In genomic region chr6:11055127-11055627, GRCh38 we compare ENCODE assay signal across 27 cellular contexts. TPM values are rescaled to one million over a fixed set of nuclear protein-coding genes. Genes with fewer than 3 reads are reported as not detected.
DNase-seq lines count a peak whose midpoint lies in the region; ATAC-seq, FAIRE-seq and TF ChIP-seq lines count a peak whose summit lies in the region.
"Had no signal": no experiment of that assay in that cellular context is flagged by ENCODE, and none has a peak within 500 bp of the region (broad histone marks: within the 10 kb centered on the region; RNA-seq: fewer than 3 reads in every experiment).

No MANE protein-coding gene starts in this region.

- no peaks in the 10 kb centered on the region for H3K4me1 ChIP-seq in prostate gland (replicated peaks)
- H3K4me1 ChIP-seq: tibial nerve had no signal

- no peak overlapping the region for H3K27ac ChIP-seq in prostate gland
- H3K27ac ChIP-seq: BLaER1 treated with 17β-estradiol and CSF1 and Interleukin-3, amounts not matched to agents 10 nM and 100 nM; tibial nerve had no signal

- FAIRE-seq in RCC 7860 (lab: Jason Lieb, UNC): peak; percentile 28
- no peak for FAIRE-seq in urothelium cell line (lab: Jason Lieb, UNC)
- FAIRE-seq: GM19239, H1 had no signal

- no peak for TF ChIP-seq POLR2A in prostate gland (IDR thresholded peaks at IDR 0.05)

- intact Hi-C loops in prostate gland (cut with DNase I): no loop called here

- ATAC-seq in left lobe of liver: peak; percentile 62
- no peak for ATAC-seq in GM18870 (IDR thresholded peaks at IDR 0.05; ENCODE audit: unreplicated experiment)
- no peak for ATAC-seq in GM19324 (IDR thresholded peaks at IDR 0.05; ENCODE audit: low FRiP score, unreplicated experiment)
- ATAC-seq: effector memory CD8-positive, alpha-beta T cell; left ventricle myocardium superior had no signal

- 27% methylated on average over 4 of the region's 4 CpGs for WGBS in prostate gland

- H3K4me3 ChIP-seq in prostate gland: no peak overlapping the region
- H3K4me3 ChIP-seq: BLaER1 treated with 17β-estradiol and CSF1 and Interleukin-3, amounts not matched to agents 10 nM and 100 nM; tibial nerve had no signal

- H3K9me3 ChIP-seq in prostate gland: no peaks in the 10 kb centered on the region
- H3K9me3 ChIP-seq: tibial nerve had no signal

- DNase-seq in HCEC 1CT: peak; percentile 75
- no peak for DNase-seq in RCC 7860 (ENCODE audit: low spot score)
- DNase-seq in left lobe of liver (ENCODE audit: low spot score): no peak
- peak; percentile 15 for DNase-seq in urothelium cell line (ENCODE audit: low spot score)
- no peak for DNase-seq in prostate gland (ENCODE audit: low spot score)
- DNase-seq: activated CD4-positive, alpha-beta memory T cell treated with anti-CD3 and anti-CD28 coated beads, Interleukin-2, amount 10 ng/mL, durations not matched to agents 7 days and 5 days; activated CD8-positive, alpha-beta memory T cell treated with anti-CD3 and anti-CD28 coated beads, Interleukin-2, amount 50 U/mL, for 48 hours; activated naive CD4-positive, alpha-beta T cell treated with Interleukin-2 at 50 U/mL for 16 hours; central memory CD4-positive, alpha-beta T cell; effector memory CD8-positive, alpha-beta T cell; erythroblast; foreskin fibroblast; islet precursor cell; left ventricle myocardium superior; NCI-H1092 treated with DMSO at 0.1 percent for 48 hours; NCI-H187; NCI-H2171 treated with DMSO at 0.1 percent for 48 hours; NCI-H524 treated with DMSO at 0.1 percent for 48 hours; SHP77; stimulated activated CD4-positive, alpha-beta T cell treated with anti-CD3 and anti-CD28 coated beads, Interleukin-4, amount 100 ng/mL, for 4 hours had no signal

- no peak for TF ChIP-seq CTCF in prostate gland (IDR thresholded peaks at IDR 0.05)

- H3K36me3 ChIP-seq in prostate gland: no peaks in the 10 kb centered on the region
- H3K36me3 ChIP-seq: BLaER1 treated with 17β-estradiol and CSF1 and Interleukin-3, amounts not matched to agents 10 nM and 100 nM; tibial nerve had no signal

- H3K27me3 ChIP-seq in prostate gland (replicated peaks; ENCODE audit: insufficient read depth): no peaks in the 10 kb centered on the region
- H3K27me3 ChIP-seq: BLaER1 treated with 17β-estradiol and CSF1 and Interleukin-3, amounts not matched to agents 10 nM and 100 nM; tibial nerve had no signal

RNA-seq across cellular contexts. Expression of gene ELOVL2, which starts 11.1 kb away (rescaled TPM):
- total RNA-seq in left lobe of liver (5.9 TPM), prostate gland (10 to 100 TPM; 15.5 to 17.9 TPM)
- total RNA-seq: activated CD4-positive, alpha-beta memory T cell treated with anti-CD3 and anti-CD28 coated beads, Interleukin-2, amount 10 ng/mL, durations not matched to agents 7 days and 5 days; activated T-helper 1 cell treated with anti-CD3 and anti-CD28 coated beads, Interleukin-12 subunit alpha, Interleukin-12 subunit beta, Interleukin-2, Interleukin-4 antibody, amounts not matched to agents 30 ng/mL and 10 ng/mL and 1 ng/mL, durations not matched to agents 14 hours and 24 hours and 36 hours had no signal

RNA-seq across cellular contexts. Expression of gene SMIM13, which starts 38.5 kb away (rescaled TPM):
- 5.9 TPM for total RNA-seq in left lobe of liver
- 1 to 10 TPM; 4.4 to 7.2 TPM for total RNA-seq in prostate gland

RNA-seq across cellular contexts. Expression of gene ERVFRD-1, which starts 56.3 kb away (rescaled TPM):
- 0.08 TPM for total RNA-seq in left lobe of liver
- not detected for total RNA-seq in prostate gland
- total RNA-seq: activated CD4-positive, alpha-beta memory T cell treated with anti-CD3 and anti-CD28 coated beads, Interleukin-2, amount 10 ng/mL, durations not matched to agents 7 days and 5 days; activated T-helper 1 cell treated with anti-CD3 and anti-CD28 coated beads, Interleukin-12 subunit alpha, Interleukin-12 subunit beta, Interleukin-2, Interleukin-4 antibody, amounts not matched to agents 30 ng/mL and 10 ng/mL and 1 ng/mL, durations not matched to agents 14 hours and 24 hours and 36 hours; H1 had no signal

Comparison
In these comparisons a context has a peak if more than half of its experiments do, and no peak if none do; other contexts are left out.
1. DNase-seq: peak in HCEC 1CT (single experiment) and urothelium cell line (single experiment); none in RCC 7860 (single experiment), left lobe of liver (single experiment) and prostate gland (single experiment).